1 cellular context compared by ENCODE assay signal in genomic region chr2:38620282-38620977, GRCh38.
A peak's percentile ranks its signal among the peaks of the same experiment; 100 is the strongest.
TF ChIP-seq lines count a peak whose summit lies in the region.

No MANE protein-coding gene starts in this region.

TF ChIP-seq in HepG2, 621 proteins besides CTCF, POLR2A, EP300 and RAD21 (continued from another document and continues in another):
- TF ChIP-seq TFAP4 (IDR thresholded peaks at IDR 0.05; ENCODE audit: borderline replicate concordance, low read depth) (0 out of 2 replicates have a peak, but pooled peaks have one; percentile 17), ZNF24 (IDR thresholded peaks at IDR 0.05) (no peak), DBP (CRISPR knock-in tag; IDR thresholded peaks at IDR 0.05; ENCODE audit: not compliant biosample characterization) (no peak), ZNF724P (CRISPR knock-in tag; IDR thresholded peaks at IDR 0.05; ENCODE audit: borderline replicate concordance) (no peak), HCFC1 (IDR thresholded peaks at IDR 0.05; ENCODE audit: low read depth, low read length) (no peak), ZNF34 (CRISPR knock-in tag; IDR thresholded peaks at IDR 0.05; ENCODE audit: borderline replicate concordance) (no peak), ZNF878 (CRISPR knock-in tag; IDR thresholded peaks at IDR 0.05) (no peak), ZNF329 (CRISPR knock-in tag; IDR thresholded peaks at IDR 0.05; ENCODE audit: low read depth) (no peak), POLR2AphosphoS2 (IDR thresholded peaks at IDR 0.05; ENCODE audit: low read depth, low read length) (no peak), SAFB2 (CRISPR knock-in tag; IDR thresholded peaks at IDR 0.05; ENCODE audit: borderline replicate concordance, low read depth) (no peak), TBL1XR1 (IDR thresholded peaks at IDR 0.05; ENCODE audit: borderline replicate concordance, low read length, partially characterized antibody) (peak; percentile 93), CBX1 (IDR thresholded peaks at IDR 0.05; ENCODE audit: low read depth) (no peak), ZNF7 (CRISPR knock-in tag; IDR thresholded peaks at IDR 0.05) (no peak), ZNF362 (CRISPR knock-in tag; IDR thresholded peaks at IDR 0.05; ENCODE audit: borderline replicate concordance) (no peak), MAFK (conservative IDR thresholded peaks at IDR 0.05 in 1 of 2, IDR thresholded peaks at IDR 0.05 in 1 of 2; ENCODE audit: low read length in 2 of 2) (no peak), FOXP1 (IDR thresholded peaks at IDR 0.05) (no peak; the same call in 1 of the 2 replicates), FOXP1 (CRISPR knock-in tag; IDR thresholded peaks at IDR 0.05) (peak; percentile 53; the same call in 1 of the 2 replicates), SIX4 (CRISPR knock-in tag; IDR thresholded peaks at IDR 0.05) (no peak), ZNF143 (CRISPR knock-in tag; IDR thresholded peaks at IDR 0.05) (no peak), BHLHE40 (IDR thresholded peaks at IDR 0.05; ENCODE audit: low read length) (no peak), ZNF230 (CRISPR knock-in tag; IDR thresholded peaks at IDR 0.05) (no peak), RARA (CRISPR knock-in tag; IDR thresholded peaks at IDR 0.05) (peak; percentile 81), ZNF720 (CRISPR knock-in tag; IDR thresholded peaks at IDR 0.05) (no peak), ZMYM4 (CRISPR knock-in tag; IDR thresholded peaks at IDR 0.05) (no peak), FOXK2 (IDR thresholded peaks at IDR 0.05) (peak; percentile 56; the same call in 1 of the 2 replicates), ZBTB7B (CRISPR knock-in tag; IDR thresholded peaks at IDR 0.05) (no peak), RBM22 (optimal IDR thresholded peaks at IDR 0.05; ENCODE audit: low read length) (no peak), ZNF879 (CRISPR knock-in tag; IDR thresholded peaks at IDR 0.05) (no peak), PAXIP1 (CRISPR knock-in tag; conservative IDR thresholded peaks at IDR 0.05) (peak; percentile 43; the same call in 1 of the 2 replicates), ZNF607 (CRISPR knock-in tag; IDR thresholded peaks at IDR 0.05; ENCODE audit: borderline replicate concordance) (no peak), BRCA1 (CRISPR knock-in tag; IDR thresholded peaks at IDR 0.05) (no peak), PRMT3 (CRISPR knock-in tag; IDR thresholded peaks at IDR 0.05; ENCODE audit: borderline replicate concordance, low read depth) (no peak), NONO (IDR thresholded peaks at IDR 0.05) (no peak), NONO (CRISPR knock-in tag; conservative IDR thresholded peaks at IDR 0.05) (no peak)
- TF ChIP-seq, protein P1, sequence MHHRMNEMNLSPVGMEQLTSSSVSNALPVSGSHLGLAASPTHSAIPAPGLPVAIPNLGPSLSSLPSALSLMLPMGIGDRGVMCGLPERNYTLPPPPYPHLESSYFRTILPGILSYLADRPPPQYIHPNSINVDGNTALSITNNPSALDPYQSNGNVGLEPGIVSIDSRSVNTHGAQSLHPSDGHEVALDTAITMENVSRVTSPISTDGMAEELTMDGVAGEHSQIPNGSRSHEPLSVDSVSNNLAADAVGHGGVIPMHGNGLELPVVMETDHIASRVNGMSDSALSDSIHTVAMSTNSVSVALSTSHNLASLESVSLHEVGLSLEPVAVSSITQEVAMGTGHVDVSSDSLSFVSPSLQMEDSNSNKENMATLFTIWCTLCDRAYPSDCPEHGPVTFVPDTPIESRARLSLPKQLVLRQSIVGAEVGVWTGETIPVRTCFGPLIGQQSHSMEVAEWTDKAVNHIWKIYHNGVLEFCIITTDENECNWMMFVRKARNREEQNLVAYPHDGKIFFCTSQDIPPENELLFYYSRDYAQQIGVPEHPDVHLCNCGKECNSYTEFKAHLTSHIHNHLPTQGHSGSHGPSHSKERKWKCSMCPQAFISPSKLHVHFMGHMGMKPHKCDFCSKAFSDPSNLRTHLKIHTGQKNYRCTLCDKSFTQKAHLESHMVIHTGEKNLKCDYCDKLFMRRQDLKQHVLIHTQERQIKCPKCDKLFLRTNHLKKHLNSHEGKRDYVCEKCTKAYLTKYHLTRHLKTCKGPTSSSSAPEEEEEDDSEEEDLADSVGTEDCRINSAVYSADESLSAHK (CRISPR knock-in tag; IDR thresholded peaks at IDR 0.05; ENCODE audit: borderline replicate concordance) = no peak
- TF ChIP-seq, protein P2, sequence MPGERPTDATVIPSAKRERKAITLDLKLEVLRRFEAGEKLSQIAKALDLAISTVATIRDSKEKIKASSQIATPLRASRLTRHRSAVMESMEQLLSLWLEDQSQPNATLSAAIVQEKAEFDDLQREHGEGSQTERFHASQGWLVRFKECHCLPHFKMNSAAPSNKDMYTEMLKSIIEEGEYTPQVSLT (CRISPR knock-in tag; IDR thresholded peaks at IDR 0.05; ENCODE audit: borderline replicate concordance, low read depth) = no peak
- TF ChIP-seq, protein P3, sequence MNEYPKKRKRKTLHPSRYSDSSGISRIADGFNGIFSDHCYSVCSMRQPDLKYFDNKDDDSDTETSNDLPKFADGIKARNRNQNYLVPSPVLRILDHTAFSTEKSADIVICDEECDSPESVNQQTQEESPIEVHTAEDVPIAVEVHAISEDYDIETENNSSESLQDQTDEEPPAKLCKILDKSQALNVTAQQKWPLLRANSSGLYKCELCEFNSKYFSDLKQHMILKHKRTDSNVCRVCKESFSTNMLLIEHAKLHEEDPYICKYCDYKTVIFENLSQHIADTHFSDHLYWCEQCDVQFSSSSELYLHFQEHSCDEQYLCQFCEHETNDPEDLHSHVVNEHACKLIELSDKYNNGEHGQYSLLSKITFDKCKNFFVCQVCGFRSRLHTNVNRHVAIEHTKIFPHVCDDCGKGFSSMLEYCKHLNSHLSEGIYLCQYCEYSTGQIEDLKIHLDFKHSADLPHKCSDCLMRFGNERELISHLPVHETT (CRISPR knock-in tag; conservative IDR thresholded peaks at IDR 0.05) = no peak
- TF ChIP-seq, protein P4, sequence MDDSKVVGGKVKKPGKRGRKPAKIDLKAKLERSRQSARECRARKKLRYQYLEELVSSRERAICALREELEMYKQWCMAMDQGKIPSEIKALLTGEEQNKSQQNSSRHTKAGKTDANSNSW (CRISPR knock-in tag; IDR thresholded peaks at IDR 0.05; ENCODE audit: borderline replicate concordance) = no peak
- TF ChIP-seq, protein P5, sequence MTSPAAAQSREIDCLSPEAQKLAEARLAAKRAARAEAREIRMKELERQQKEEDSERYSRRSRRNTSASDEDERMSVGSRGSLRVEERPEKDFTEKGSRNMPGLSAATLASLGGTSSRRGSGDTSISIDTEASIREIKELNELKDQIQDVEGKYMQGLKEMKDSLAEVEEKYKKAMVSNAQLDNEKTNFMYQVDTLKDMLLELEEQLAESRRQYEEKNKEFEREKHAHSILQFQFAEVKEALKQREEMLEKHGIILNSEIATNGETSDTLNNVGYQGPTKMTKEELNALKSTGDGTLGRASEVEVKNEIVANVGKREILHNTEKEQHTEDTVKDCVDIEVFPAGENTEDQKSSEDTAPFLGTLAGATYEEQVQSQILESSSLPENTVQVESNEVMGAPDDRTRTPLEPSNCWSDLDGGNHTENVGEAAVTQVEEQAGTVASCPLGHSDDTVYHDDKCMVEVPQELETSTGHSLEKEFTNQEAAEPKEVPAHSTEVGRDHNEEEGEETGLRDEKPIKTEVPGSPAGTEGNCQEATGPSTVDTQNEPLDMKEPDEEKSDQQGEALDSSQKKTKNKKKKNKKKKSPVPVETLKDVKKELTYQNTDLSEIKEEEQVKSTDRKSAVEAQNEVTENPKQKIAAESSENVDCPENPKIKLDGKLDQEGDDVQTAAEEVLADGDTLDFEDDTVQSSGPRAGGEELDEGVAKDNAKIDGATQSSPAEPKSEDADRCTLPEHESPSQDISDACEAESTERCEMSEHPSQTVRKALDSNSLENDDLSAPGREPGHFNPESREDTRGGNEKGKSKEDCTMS (CRISPR knock-in tag; conservative IDR thresholded peaks at IDR 0.05) = no peak
- TF ChIP-seq, protein P6, sequence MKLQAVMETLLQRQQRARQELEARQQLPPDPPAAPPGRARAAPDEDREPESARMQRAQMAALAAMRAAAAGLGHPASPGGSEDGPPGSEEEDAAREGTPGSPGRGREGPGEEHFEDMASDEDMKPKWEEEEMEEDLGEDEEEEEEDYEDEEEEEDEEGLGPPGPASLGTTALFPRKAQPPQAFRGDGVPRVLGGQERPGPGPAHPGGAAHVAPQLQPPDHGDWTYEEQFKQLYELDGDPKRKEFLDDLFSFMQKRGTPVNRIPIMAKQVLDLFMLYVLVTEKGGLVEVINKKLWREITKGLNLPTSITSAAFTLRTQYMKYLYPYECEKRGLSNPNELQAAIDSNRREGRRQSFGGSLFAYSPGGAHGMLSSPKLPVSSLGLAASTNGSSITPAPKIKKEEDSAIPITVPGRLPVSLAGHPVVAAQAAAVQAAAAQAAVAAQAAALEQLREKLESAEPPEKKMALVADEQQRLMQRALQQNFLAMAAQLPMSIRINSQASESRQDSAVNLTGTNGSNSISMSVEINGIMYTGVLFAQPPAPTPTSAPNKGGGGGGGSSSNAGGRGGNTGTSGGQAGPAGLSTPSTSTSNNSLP (IDR thresholded peaks at IDR 0.05; ENCODE audit: low read depth, low read length) = peak; percentile 76
- TF ChIP-seq, protein P7, sequence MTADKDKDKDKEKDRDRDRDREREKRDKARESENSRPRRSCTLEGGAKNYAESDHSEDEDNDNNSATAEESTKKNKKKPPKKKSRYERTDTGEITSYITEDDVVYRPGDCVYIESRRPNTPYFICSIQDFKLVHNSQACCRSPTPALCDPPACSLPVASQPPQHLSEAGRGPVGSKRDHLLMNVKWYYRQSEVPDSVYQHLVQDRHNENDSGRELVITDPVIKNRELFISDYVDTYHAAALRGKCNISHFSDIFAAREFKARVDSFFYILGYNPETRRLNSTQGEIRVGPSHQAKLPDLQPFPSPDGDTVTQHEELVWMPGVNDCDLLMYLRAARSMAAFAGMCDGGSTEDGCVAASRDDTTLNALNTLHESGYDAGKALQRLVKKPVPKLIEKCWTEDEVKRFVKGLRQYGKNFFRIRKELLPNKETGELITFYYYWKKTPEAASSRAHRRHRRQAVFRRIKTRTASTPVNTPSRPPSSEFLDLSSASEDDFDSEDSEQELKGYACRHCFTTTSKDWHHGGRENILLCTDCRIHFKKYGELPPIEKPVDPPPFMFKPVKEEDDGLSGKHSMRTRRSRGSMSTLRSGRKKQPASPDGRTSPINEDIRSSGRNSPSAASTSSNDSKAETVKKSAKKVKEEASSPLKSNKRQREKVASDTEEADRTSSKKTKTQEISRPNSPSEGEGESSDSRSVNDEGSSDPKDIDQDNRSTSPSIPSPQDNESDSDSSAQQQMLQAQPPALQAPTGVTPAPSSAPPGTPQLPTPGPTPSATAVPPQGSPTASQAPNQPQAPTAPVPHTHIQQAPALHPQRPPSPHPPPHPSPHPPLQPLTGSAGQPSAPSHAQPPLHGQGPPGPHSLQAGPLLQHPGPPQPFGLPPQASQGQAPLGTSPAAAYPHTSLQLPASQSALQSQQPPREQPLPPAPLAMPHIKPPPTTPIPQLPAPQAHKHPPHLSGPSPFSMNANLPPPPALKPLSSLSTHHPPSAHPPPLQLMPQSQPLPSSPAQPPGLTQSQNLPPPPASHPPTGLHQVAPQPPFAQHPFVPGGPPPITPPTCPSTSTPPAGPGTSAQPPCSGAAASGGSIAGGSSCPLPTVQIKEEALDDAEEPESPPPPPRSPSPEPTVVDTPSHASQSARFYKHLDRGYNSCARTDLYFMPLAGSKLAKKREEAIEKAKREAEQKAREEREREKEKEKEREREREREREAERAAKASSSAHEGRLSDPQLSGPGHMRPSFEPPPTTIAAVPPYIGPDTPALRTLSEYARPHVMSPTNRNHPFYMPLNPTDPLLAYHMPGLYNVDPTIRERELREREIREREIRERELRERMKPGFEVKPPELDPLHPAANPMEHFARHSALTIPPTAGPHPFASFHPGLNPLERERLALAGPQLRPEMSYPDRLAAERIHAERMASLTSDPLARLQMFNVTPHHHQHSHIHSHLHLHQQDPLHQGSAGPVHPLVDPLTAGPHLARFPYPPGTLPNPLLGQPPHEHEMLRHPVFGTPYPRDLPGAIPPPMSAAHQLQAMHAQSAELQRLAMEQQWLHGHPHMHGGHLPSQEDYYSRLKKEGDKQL (CRISPR knock-in tag; IDR thresholded peaks at IDR 0.05; ENCODE audit: low read depth) = no peak
